In the genomic region with DNA sequence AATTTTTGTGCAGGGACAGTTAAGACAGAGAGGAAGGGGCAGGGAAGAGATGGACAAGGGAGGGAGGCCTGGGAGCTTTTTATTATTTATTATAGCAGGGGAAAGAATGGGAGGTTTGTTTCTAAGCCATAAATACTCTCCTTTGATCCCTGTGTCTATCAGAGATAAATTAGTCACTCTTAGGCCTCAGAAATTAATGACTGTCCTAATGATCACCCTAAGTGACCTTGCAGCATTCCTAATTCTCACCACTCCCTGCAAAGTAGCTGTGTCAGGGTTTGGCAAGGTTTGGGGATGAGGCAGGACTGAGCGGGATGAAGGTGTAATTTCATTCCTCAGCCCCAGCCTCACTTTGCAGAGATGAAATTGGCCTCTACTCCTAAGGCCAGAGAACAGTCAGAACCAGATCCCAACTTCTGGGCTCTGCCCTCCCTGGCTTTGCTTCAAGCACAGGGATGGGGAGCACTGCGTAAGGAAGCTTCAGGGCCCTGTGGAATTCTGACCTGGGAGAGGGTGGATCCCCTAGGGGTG, we compare ENCODE assay signal across 10 cellular contexts.
DNase-seq lines count a peak whose midpoint lies in the region; ATAC-seq and TF ChIP-seq lines count a peak whose summit lies in the region.
"Had no signal": no experiment of that assay in that cellular context is flagged by ENCODE, and none has a peak within 500 bp of the region (broad histone marks: within the 10 kb centered on the region; RNA-seq: fewer than 3 reads in every experiment).

No MANE protein-coding gene starts in this region.

- intact Hi-C loops in thyroid gland (cut with DNase I): loop anchor here (5.0 kb wide), 3 partner anchors 214 to 489 kb away; a partner anchor contains a TSS

- H3K4me1 ChIP-seq in muscle layer of colon (ENCODE audit: insufficient read depth, low read length) (peaks cover 31% of the 10 kb centered on the region), thyroid gland (peaks cover 9 to 20% of the 10 kb centered on the region in 2 donors)

- TF ChIP-seq POLR2A in NB4 (IDR thresholded peaks at IDR 0.05; ENCODE audit: extremely low read depth, insufficient read length) (no peak), thyroid gland (IDR thresholded peaks at IDR 0.05) (no peak)

- WGBS in thyroid gland, 2 donors: 67 to 93% methylated on average over 2 of the region's 2 CpGs

- H3K4me3 ChIP-seq in NB4 (ENCODE audit: low read depth, low read length): peak overlapping the region; percentile 45
- H3K4me3 ChIP-seq in coronary artery: no peak overlapping the region
- H3K4me3 ChIP-seq in muscle layer of colon (ENCODE audit: low read depth in 1 of 2, low read length in 2 of 2): peak overlapping the region in 1 of 2 donors; percentile 55
- H3K4me3 ChIP-seq in thyroid gland (replicated peaks in 1 of 3): no peak overlapping the region

- H3K27me3 ChIP-seq in muscle layer of colon (ENCODE audit: control insufficient read depth in 1 of 2, insufficient read depth in 2 of 2, low read length in 2 of 2) (no peaks in the 10 kb centered on the region), thyroid gland (no peaks in the 10 kb centered on the region)
- H3K27me3 ChIP-seq: pancreas had no signal

- no peaks in the 10 kb centered on the region for H3K9me3 ChIP-seq in muscle layer of colon (ENCODE audit: low read length)
- H3K9me3 ChIP-seq in thyroid gland: no peaks in the 10 kb centered on the region
- H3K9me3 ChIP-seq: pancreas had no signal

- H3K27ac ChIP-seq in coronary artery (peak overlapping the region; percentile 81 to 86), muscle layer of colon (ENCODE audit: low read depth, low read length) (peak overlapping the region; percentile 64), thyroid gland (peak overlapping the region; percentile 74 to 79 (median 77))
- H3K27ac ChIP-seq: WERI-Rb-1 had no signal

- TF ChIP-seq CTCF in NB4 (IDR thresholded peaks at IDR 0.05; ENCODE audit: low read depth, low read length) (no peak), coronary artery (IDR thresholded peaks at IDR 0.05) (no peak), thyroid gland (IDR thresholded peaks at IDR 0.05) (no peak)

- H3K36me3 ChIP-seq in muscle layer of colon (ENCODE audit: insufficient read depth, low read length): no peaks in the 10 kb centered on the region
- no peaks in the 10 kb centered on the region for H3K36me3 ChIP-seq in thyroid gland
- H3K36me3 ChIP-seq: pancreas, WERI-Rb-1 had no signal

- ATAC-seq in GM21390 (IDR thresholded peaks at IDR 0.05; ENCODE audit: unreplicated experiment) (no peak), HG03280 (IDR thresholded peaks at IDR 0.05; ENCODE audit: unreplicated experiment) (no peak)

- H3K9ac ChIP-seq in muscle layer of colon (ENCODE audit: low read length): no peak overlapping the region

- DNase-seq in NB4 (ENCODE audit: low read depth): no peak
- no peak for DNase-seq in coronary artery (ENCODE audit: low spot score)
- no peak for DNase-seq in thyroid gland
- DNase-seq in activated naive CD4-positive, alpha-beta T cell treated with Interleukin-2 at 50 U/mL for 16 hours: no peak
- DNase-seq in activated naive CD4-positive, alpha-beta T cell treated with anti-CD3 and anti-CD28 coated beads, Interleukin-2, amount 50 U/mL, for 16 hours: no peak
- DNase-seq: WERI-Rb-1 had no signal
